Comparison of ENCODE assay signal across 18 cellular contexts in the genomic region with DNA sequence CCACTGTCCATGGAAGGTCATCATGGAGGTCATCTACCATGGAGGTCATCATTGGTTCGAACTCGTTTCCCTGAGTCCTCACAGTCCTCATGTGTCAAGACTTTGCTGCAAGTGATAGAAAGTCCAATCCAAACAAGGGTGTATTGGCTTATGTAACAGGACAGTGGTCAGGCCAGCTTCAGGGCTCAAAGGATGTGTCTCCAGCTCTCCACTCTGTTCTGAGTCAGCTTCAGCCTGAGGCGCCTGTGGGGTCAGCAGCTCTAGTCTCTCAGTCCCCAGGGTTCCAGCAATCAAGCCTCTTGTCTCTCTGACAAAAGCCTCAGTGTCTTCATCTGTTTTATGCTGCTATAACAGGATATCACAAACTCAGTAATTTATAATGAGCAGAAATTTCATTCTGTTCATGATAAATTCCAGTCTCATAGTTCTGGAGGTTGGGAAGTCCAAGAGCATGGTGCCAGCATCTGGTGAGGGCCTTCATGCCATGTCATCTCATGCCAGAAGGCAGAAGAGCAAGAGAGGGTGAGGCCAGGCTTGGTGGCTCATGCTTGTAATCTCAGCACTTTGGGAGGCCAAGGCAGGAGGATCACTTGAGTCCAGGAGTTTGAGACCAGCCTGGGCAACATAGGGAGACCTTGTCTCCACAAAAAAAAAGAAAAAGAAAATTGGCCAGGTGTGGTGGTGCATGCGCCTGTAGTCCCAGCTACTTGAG. TPM values are rescaled to one million over a fixed set of nuclear protein-coding genes. Genes with fewer than 3 reads are reported as not detected.
DNase-seq lines count a peak whose midpoint lies in the region; ATAC-seq and TF ChIP-seq lines count a peak whose summit lies in the region.
"Had no signal": no experiment of that assay in that cellular context is flagged by ENCODE, and none has a peak within 500 bp of the region (broad histone marks: within the 10 kb centered on the region; RNA-seq: fewer than 3 reads in every experiment).

No MANE protein-coding gene starts in this region.

- peak overlapping the region in 3 of 4 donors; percentile 17 to 38 (median 26) for H3K27ac ChIP-seq in transverse colon
- H3K27ac ChIP-seq: A549, testis had no signal

- DNase-seq in activated CD8-positive, alpha-beta memory T cell treated with anti-CD3 and anti-CD28 coated beads, Interleukin-2, amount 10 ng/mL, durations not matched to agents 7 days and 5 days: no peak
- no peak for DNase-seq in activated CD8-positive, alpha-beta memory T cell treated with anti-CD3 and anti-CD28 coated beads for 24 hours
- no peak for DNase-seq in central memory CD8-positive, alpha-beta T cell (ENCODE audit: low spot score in 2 of 2)
- DNase-seq in left lobe of liver (ENCODE audit: low spot score): no peak
- no peak for DNase-seq in transverse colon
- no peak for DNase-seq in RPMI8226
- no peak for DNase-seq in cerebellum (ENCODE audit: low spot score)
- DNase-seq: activated CD4-positive, alpha-beta T cell treated with anti-CD3 and anti-CD28 coated beads, Interleukin-2, amount 10 ng/mL, durations not matched to agents 24 days and 14 days; cortex of kidney; DMS53; nephron progenitor cell; SW 1271 had no signal

- no peak overlapping the region for H3K4me3 ChIP-seq in transverse colon
- H3K4me3 ChIP-seq: A549, skin epidermis, testis had no signal

- H3K4me3 Mint-ChIP-seq in activated CD8-positive, alpha-beta memory T cell treated with anti-CD3 and anti-CD28 coated beads, Interleukin-2, amount 10 ng/mL, durations not matched to agents 7 days and 5 days: no peak overlapping the region
- no peak overlapping the region for H3K4me3 Mint-ChIP-seq in central memory CD8-positive, alpha-beta T cell
- H3K4me3 Mint-ChIP-seq: nephron progenitor cell had no signal

- peaks cover 8% of the 10 kb centered on the region for H3K27me3 ChIP-seq in transverse colon
- H3K27me3 ChIP-seq: testis had no signal

- H3K36me3 ChIP-seq in transverse colon: no peaks in the 10 kb centered on the region

- peaks cover 12% of the 10 kb centered on the region for H3K27me3 Mint-ChIP-seq in activated CD8-positive, alpha-beta memory T cell treated with anti-CD3 and anti-CD28 coated beads, Interleukin-2, amount 10 ng/mL, durations not matched to agents 7 days and 5 days
- no peaks in the 10 kb centered on the region for H3K27me3 Mint-ChIP-seq in central memory CD8-positive, alpha-beta T cell

- ATAC-seq in activated CD8-positive, alpha-beta memory T cell treated with anti-CD3 and anti-CD28 coated beads, Interleukin-2, amount 10 ng/mL, durations not matched to agents 7 days and 5 days: no peak
- no peak for ATAC-seq in central memory CD8-positive, alpha-beta T cell (replicated peaks; ENCODE audit: extremely low read depth, poor library complexity, severe bottlenecking)
- ATAC-seq in left lobe of liver (peak; percentile 56), HG03095 (IDR thresholded peaks at IDR 0.05; ENCODE audit: unreplicated experiment) (no peak)
- ATAC-seq: A549 had no signal

- in situ Hi-C loops in transverse colon (cut with MboI; ENCODE audit: low pct_ligation_motif_present in 1 of 4, low pct_unique_long_range_greater_than_20kb in 1 of 4, low sequenced_read_pairs in 3 of 4): no loop called here

- TF ChIP-seq CTCF in transverse colon (IDR thresholded peaks at IDR 0.05): no peak

- H3K27ac Mint-ChIP-seq in activated CD8-positive, alpha-beta memory T cell treated with anti-CD3 and anti-CD28 coated beads, Interleukin-2, amount 10 ng/mL, durations not matched to agents 7 days and 5 days: peak overlapping the region; percentile 77
- peak overlapping the region; percentile 84 for H3K27ac Mint-ChIP-seq in central memory CD8-positive, alpha-beta T cell (ENCODE audit: low read depth)
- H3K27ac Mint-ChIP-seq: nephron progenitor cell had no signal

- no peaks in the 10 kb centered on the region for H3K9me3 ChIP-seq in transverse colon
- H3K9me3 ChIP-seq: A549, testis had no signal

- H3K36me3 Mint-ChIP-seq in activated CD8-positive, alpha-beta memory T cell treated with anti-CD3 and anti-CD28 coated beads, Interleukin-2, amount 10 ng/mL, durations not matched to agents 7 days and 5 days: peaks cover 16% of the 10 kb centered on the region
- peaks cover 12% of the 10 kb centered on the region for H3K36me3 Mint-ChIP-seq in central memory CD8-positive, alpha-beta T cell (ENCODE audit: insufficient read depth)

- no peak for TF ChIP-seq POLR2A in transverse colon (IDR thresholded peaks at IDR 0.05)

- peaks cover 2% of the 10 kb centered on the region for H3K9me3 Mint-ChIP-seq in activated CD8-positive, alpha-beta memory T cell treated with anti-CD3 and anti-CD28 coated beads, Interleukin-2, amount 10 ng/mL, durations not matched to agents 7 days and 5 days (ENCODE audit: low read depth)
- H3K9me3 Mint-ChIP-seq in central memory CD8-positive, alpha-beta T cell: no peaks in the 10 kb centered on the region

- no peak for TF ChIP-seq EP300 in transverse colon (IDR thresholded peaks at IDR 0.05; ENCODE audit: low read depth)

- intact Hi-C loops in transverse colon (cut with DNase I; ENCODE audit: low total_unique reads): loop anchor here (10.0 kb wide), 1 partner anchor 1073 kb away; no protein-coding TSS in a partner anchor

- peaks cover 2 to 18% (median 5%) of the 10 kb centered on the region in 4 donors for H3K4me1 ChIP-seq in transverse colon
- H3K4me1 ChIP-seq: A549 had no signal

- peaks cover 40% of the 10 kb centered on the region for H3K4me1 Mint-ChIP-seq in activated CD8-positive, alpha-beta memory T cell treated with anti-CD3 and anti-CD28 coated beads, Interleukin-2, amount 10 ng/mL, durations not matched to agents 7 days and 5 days
- peaks cover 33% of the 10 kb centered on the region for H3K4me1 Mint-ChIP-seq in central memory CD8-positive, alpha-beta T cell

- CTCF ChIA-PET in activated CD8-positive, alpha-beta memory T cell treated with anti-CD3 and anti-CD28 coated beads, Interleukin-2, amount 10 ng/mL, durations not matched to agents 7 days and 5 days (lab: Charles Lee): no interaction called here

- 96% methylated on average over 4 of the region's 4 CpGs; no CpG with 5 or more reads in 1 of the 2 donors for WGBS in transverse colon (ENCODE audit: low coverage in 1 of 2), 2 donors

RNA-seq across cellular contexts. Expression of gene A3GALT2, which starts 19.5 kb away (rescaled TPM):
- total RNA-seq in activated CD8-positive, alpha-beta memory T cell treated with anti-CD3 and anti-CD28 coated beads, Interleukin-2, amount 10 ng/mL, durations not matched to agents 7 days and 5 days: not detected
- not detected for total RNA-seq in left lobe of liver
- not detected for total RNA-seq in transverse colon
- total RNA-seq in cerebellum: not detected
- total RNA-seq: activated CD4-positive, alpha-beta T cell treated with anti-CD3 and anti-CD28 coated beads, Interleukin-2, amount 10 ng/mL, durations not matched to agents 24 days and 14 days; frontal cortex; MCF 10A had no signal

RNA-seq across cellular contexts. Expression of gene ZNF362, which starts 45.1 kb away (rescaled TPM):
- total RNA-seq in activated CD8-positive, alpha-beta memory T cell treated with anti-CD3 and anti-CD28 coated beads, Interleukin-2, amount 10 ng/mL, durations not matched to agents 7 days and 5 days: 10 to 100 TPM; 13.7 to 16.5 TPM
- total RNA-seq in left lobe of liver (8.4 TPM), transverse colon (100 to 1,000 TPM in 1 of 4 donors, 10 to 100 TPM in 1, 1 to 10 TPM in 2; 7.9 to 121 (median 12.1) TPM), cerebellum (12.5 TPM)
